18 cellular contexts compared by ENCODE assay signal in genomic region chr11:110856993-110857812, GRCh38.
DNase-seq lines count a peak whose midpoint lies in the region; ATAC-seq and TF ChIP-seq lines count a peak whose summit lies in the region.
"Had no signal": no experiment of that assay in that cellular context is flagged by ENCODE, and none has a peak within 500 bp of the region (broad histone marks: within the 10 kb centered on the region; RNA-seq: fewer than 3 reads in every experiment).

No MANE protein-coding gene starts in this region.

- H3K9me3 Mint-ChIP-seq in natural killer cell treated with Interleukin-12 subunit alpha and Interleukin-12 subunit beta and Interleukin-15 and Interleukin-18, amount 100 ng/mL, for 72 hours: no peaks in the 10 kb centered on the region
- H3K9me3 Mint-ChIP-seq: H9 had no signal

- H3K9me3 ChIP-seq in BLaER1 treated with 17β-estradiol and CSF1 and Interleukin-3, amounts not matched to agents 10 nM and 100 nM (replicated peaks in 1 of 11): peaks cover 0 to 20% (median 6%) of the 10 kb centered on the region in 11 experiments; a peak in 9 of 22 replicates
- no peaks in the 10 kb centered on the region for H3K9me3 ChIP-seq in fibroblast of lung (ENCODE audit: control insufficient read depth, insufficient read depth, low read depth, low read length)
- H3K9me3 ChIP-seq: thoracic aorta had no signal

- DNase-seq in fibroblast of lung (ENCODE audit: low read depth in 2 of 2): peak; percentile 32 to 45
- no peak for DNase-seq in T1000 (lab: John Stamatoyannopoulos, UW)
- no peak for DNase-seq in natural killer cell treated with Interleukin-12 subunit alpha and Interleukin-12 subunit beta and Interleukin-15 and Interleukin-18, amount 100 ng/mL, for 72 hours (ENCODE audit: low spot score)
- DNase-seq: activated CD8-positive, alpha-beta memory T cell treated with anti-CD3 and anti-CD28 coated beads, Interleukin-2, amount 50 U/mL, for 48 hours; activated naive CD4-positive, alpha-beta T cell treated with anti-CD3 and anti-CD28 coated beads, Interleukin-2, amount 50 U/mL, for 16 hours; H9; head of caudate nucleus; kidney glomerular epithelial cell; NCI-H1105 treated with DMSO at 0.1 percent for 48 hours; NCI-H226; WERI-Rb-1 had no signal

- H3K27me3 Mint-ChIP-seq in natural killer cell treated with Interleukin-12 subunit alpha and Interleukin-12 subunit beta and Interleukin-15 and Interleukin-18, amount 100 ng/mL, for 72 hours: no peaks in the 10 kb centered on the region

- H3K4me3 Mint-ChIP-seq in natural killer cell treated with Interleukin-12 subunit alpha and Interleukin-12 subunit beta and Interleukin-15 and Interleukin-18, amount 100 ng/mL, for 72 hours: no peak overlapping the region
- H3K4me3 Mint-ChIP-seq: H9 had no signal

- H3K79me2 ChIP-seq in fibroblast of lung (ENCODE audit: control insufficient read depth, insufficient read depth, low read length): no peaks in the 10 kb centered on the region
- H3K79me2 ChIP-seq: parathyroid adenoma had no signal

- no peak for TF ChIP-seq CTCF in fibroblast of lung (conservative IDR thresholded peaks at IDR 0.05 in 1 of 2, IDR thresholded peaks at IDR 0.05 in 1 of 2; ENCODE audit: low read depth in 1 of 2, low read length in 2 of 2)

- H3K4me1 Mint-ChIP-seq in natural killer cell treated with Interleukin-12 subunit alpha and Interleukin-12 subunit beta and Interleukin-15 and Interleukin-18, amount 100 ng/mL, for 72 hours (ENCODE audit: low read depth in 2 of 2): no peaks in the 10 kb centered on the region

- no peaks in the 10 kb centered on the region for H3K36me3 Mint-ChIP-seq in natural killer cell treated with Interleukin-12 subunit alpha and Interleukin-12 subunit beta and Interleukin-15 and Interleukin-18, amount 100 ng/mL, for 72 hours

- no peak overlapping the region for H2AFZ ChIP-seq in fibroblast of lung (ENCODE audit: low read length)
- H2AFZ ChIP-seq: parathyroid adenoma had no signal

- H4K20me1 ChIP-seq in BLaER1 treated with 17β-estradiol and CSF1 and Interleukin-3, amounts not matched to agents 10 nM and 100 nM: no peaks in the 10 kb centered on the region
- H4K20me1 ChIP-seq in fibroblast of lung (ENCODE audit: control insufficient read depth, extremely low read depth, insufficient read depth, low read length): no peaks in the 10 kb centered on the region

- H3K4me2 ChIP-seq in BLaER1 treated with 17β-estradiol and CSF1 and Interleukin-3, amounts not matched to agents 10 nM and 100 nM: peak overlapping the region in 10 of 11 experiments; percentile 0 to 55 (median 20); a peak in 13 of 22 replicates
- H3K4me2 ChIP-seq in fibroblast of lung (ENCODE audit: extremely low read depth, insufficient read depth, low read length): peak overlapping the region; percentile 1

- no peaks in the 10 kb centered on the region for H3K27me3 ChIP-seq in BLaER1 treated with 17β-estradiol and CSF1 and Interleukin-3, amounts not matched to agents 10 nM and 100 nM
- H3K27me3 ChIP-seq in fibroblast of lung (ENCODE audit: control insufficient read depth, insufficient read depth, low read length): no peaks in the 10 kb centered on the region

- no peak overlapping the region for H3K27ac Mint-ChIP-seq in natural killer cell treated with Interleukin-12 subunit alpha and Interleukin-12 subunit beta and Interleukin-15 and Interleukin-18, amount 100 ng/mL, for 72 hours

- H3K36me3 ChIP-seq in BLaER1 treated with 17β-estradiol and CSF1 and Interleukin-3, amounts not matched to agents 10 nM and 100 nM: no peaks in the 10 kb centered on the region
- H3K36me3 ChIP-seq in fibroblast of lung (ENCODE audit: control insufficient read depth, insufficient read depth, low read length): no peaks in the 10 kb centered on the region
- H3K36me3 ChIP-seq: thoracic aorta, WERI-Rb-1 had no signal

- H3K4me3 ChIP-seq in BLaER1 treated with 17β-estradiol and CSF1 and Interleukin-3, amounts not matched to agents 10 nM and 100 nM: no peak overlapping the region
- H3K4me3 ChIP-seq in fibroblast of lung (replicated peaks in 1 of 4; ENCODE audit: control extremely low read depth in 1 of 4, insufficient read depth in 1 of 4, low read depth in 3 of 4, low read length in 4 of 4): no peak overlapping the region
- H3K4me3 ChIP-seq: thoracic aorta had no signal

- H3K27ac ChIP-seq in BLaER1 treated with 17β-estradiol and CSF1 and Interleukin-3, amounts not matched to agents 10 nM and 100 nM: no peak overlapping the region
- no peak overlapping the region for H3K27ac ChIP-seq in fibroblast of lung (ENCODE audit: insufficient read depth, low read length)
- H3K27ac ChIP-seq: parathyroid adenoma, thoracic aorta, WERI-Rb-1 had no signal

- no peak overlapping the region for H3K9ac ChIP-seq in BLaER1 treated with 17β-estradiol and CSF1 and Interleukin-3, amounts not matched to agents 10 nM and 100 nM
- H3K9ac ChIP-seq in fibroblast of lung (ENCODE audit: insufficient read depth, low read length): no peak overlapping the region
- H3K9ac ChIP-seq: parathyroid adenoma had no signal

- peak; percentile 69 for ATAC-seq in GM21515 (IDR thresholded peaks at IDR 0.05; ENCODE audit: unreplicated experiment)
- peak; percentile 50 for ATAC-seq in HG03442 (IDR thresholded peaks at IDR 0.05; ENCODE audit: unreplicated experiment)
- no peak for ATAC-seq in GM21526 (IDR thresholded peaks at IDR 0.05; ENCODE audit: low FRiP score, unreplicated experiment)
- no peak for ATAC-seq in GM21367 (IDR thresholded peaks at IDR 0.05; ENCODE audit: unreplicated experiment)
- no peak for ATAC-seq in natural killer cell treated with Interleukin-12 subunit alpha and Interleukin-12 subunit beta and Interleukin-15 and Interleukin-18, amount 100 ng/mL, for 72 hours

- peaks cover 7 to 29% (median 19%) of the 10 kb centered on the region in 10 experiments; a peak in 18 of 20 replicates for H3K4me1 ChIP-seq in BLaER1 treated with 17β-estradiol and CSF1 and Interleukin-3, amounts not matched to agents 10 nM and 100 nM
- H3K4me1 ChIP-seq in fibroblast of lung (ENCODE audit: control insufficient read depth, extremely low read depth, insufficient read depth, low read length): peaks cover 13% of the 10 kb centered on the region
- H3K4me1 ChIP-seq: parathyroid adenoma had no signal

Comparison
In these comparisons a context has a peak if more than half of its experiments do, and no peak if none do; other contexts are left out.
1. ATAC-seq: peak in GM21515 (single experiment) and HG03442 (single experiment); none in GM21526 (single experiment), GM21367 (single experiment) and natural killer cell treated with Interleukin-12 subunit alpha and Interleukin-12 subunit beta and Interleukin-15 and Interleukin-18, amount 100 ng/mL, for 72 hours (0 of 2).
2. DNase-seq: peak in fibroblast of lung (2 of 2); none in T1000 (single experiment) and natural killer cell treated with Interleukin-12 subunit alpha and Interleukin-12 subunit beta and Interleukin-15 and Interleukin-18, amount 100 ng/mL, for 72 hours (single experiment).